ENCODE assay signal across 14 cellular contexts in the genomic region with DNA sequence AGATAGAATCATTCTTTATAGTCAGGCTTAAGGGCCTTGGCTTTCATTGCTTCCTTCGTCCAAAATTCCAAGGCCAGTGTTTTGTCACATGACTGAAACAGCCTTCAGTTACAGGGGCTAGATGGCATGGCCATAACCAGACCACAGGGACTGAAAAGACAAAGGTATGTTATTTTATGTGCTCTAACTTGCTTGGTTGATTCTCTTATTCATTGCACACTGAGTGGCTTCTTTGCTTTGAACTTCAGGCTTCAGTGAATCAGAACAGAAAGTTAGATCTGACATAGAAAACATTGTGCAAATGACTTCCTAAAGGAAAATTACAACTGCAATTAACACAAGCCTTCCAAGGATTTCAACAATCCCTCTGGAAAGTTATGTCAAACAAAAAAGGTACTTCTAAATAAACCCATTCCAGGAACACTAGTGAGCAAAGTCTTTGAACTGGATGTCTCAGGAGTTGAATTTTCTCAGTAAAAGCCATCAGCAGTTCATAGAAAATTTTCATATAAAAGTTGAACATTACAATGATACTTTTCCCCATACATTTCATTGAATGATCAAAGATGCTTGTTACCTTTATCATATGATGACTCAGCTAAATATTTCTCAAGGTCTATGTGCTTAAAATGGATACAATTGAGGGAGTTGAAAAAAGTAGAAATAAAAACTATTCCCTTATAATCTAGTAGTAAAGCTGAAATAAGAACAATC.
DNase-seq lines count a peak whose midpoint lies in the region; ATAC-seq and TF ChIP-seq lines count a peak whose summit lies in the region.
"Had no signal": no experiment of that assay in that cellular context is flagged by ENCODE, and none has a peak within 500 bp of the region (broad histone marks: within the 10 kb centered on the region; RNA-seq: fewer than 3 reads in every experiment).

No MANE protein-coding gene starts in this region.

- POLR2A ChIA-PET in PC-9 (lab: Charles Lee; ENCODE audit: unreplicated experiment) (no interaction called here), SK-N-SH (lab: Yijun Ruan, JAX) (no interaction called here)
- POLR2A ChIA-PET in CD4-positive, alpha-beta memory T cell (lab: Charles Lee; ENCODE audit: partially characterized antibody) = no interaction called here

- H2AFZ ChIP-seq in PC-9 = no peak overlapping the region
- no peak overlapping the region for H2AFZ ChIP-seq in SK-N-SH (ENCODE audit: low read depth)

- H3F3A ChIP-seq in PC-9 (ENCODE audit: insufficient read depth, low read depth) (no peaks in the 10 kb centered on the region), SK-N-SH (replicated peaks; ENCODE audit: insufficient read depth) (peaks cover 8% of the 10 kb centered on the region)

- H3K4me1 Mint-ChIP-seq in activated CD4-positive, alpha-beta T cell treated with anti-CD3 and anti-CD28 coated beads, Interleukin-2, amount 10 ng/mL, durations not matched to agents 24 days and 14 days = no peaks in the 10 kb centered on the region
- H3K4me1 Mint-ChIP-seq in stimulated activated naive B cell treated with anti-CD40 and anti-IgM and Interleukin-4, amounts not matched to agents 10 μg/mL and 1 μg/mL and 100 μg/mL, for 72 hours = peaks cover 11 to 18% of the 10 kb centered on the region in 2 donors
- no peaks in the 10 kb centered on the region for H3K4me1 Mint-ChIP-seq in CD4-positive, alpha-beta memory T cell

- TF ChIP-seq RAD21 in SK-N-SH (IDR thresholded peaks at IDR 0.05; ENCODE audit: low read length) = no peak

- H3K4me3 ChIP-seq in PC-9 = no peak overlapping the region
- no peak overlapping the region for H3K4me3 ChIP-seq in SK-N-SH (ENCODE audit: low read depth in 2 of 2, low read length in 1 of 2)
- H3K4me3 ChIP-seq in CD4-positive, alpha-beta memory T cell (ENCODE audit: low read length in 2 of 2) = no peak overlapping the region
- H3K4me3 ChIP-seq: MG63 had no signal

- H3K9me3 Mint-ChIP-seq in activated CD4-positive, alpha-beta T cell treated with anti-CD3 and anti-CD28 coated beads, Interleukin-2, amount 10 ng/mL, durations not matched to agents 24 days and 14 days = no peaks in the 10 kb centered on the region
- H3K9me3 Mint-ChIP-seq in stimulated activated naive B cell treated with anti-CD40 and anti-IgM and Interleukin-4, amounts not matched to agents 10 μg/mL and 1 μg/mL and 100 μg/mL, for 72 hours = no peaks in the 10 kb centered on the region
- H3K9me3 Mint-ChIP-seq in CD4-positive, alpha-beta memory T cell = peaks cover 0 to 5% (median 0%) of the 10 kb centered on the region in 8 donors

- H3K36me3 ChIP-seq in PC-9 (ENCODE audit: low read depth) = no peaks in the 10 kb centered on the region
- H3K36me3 ChIP-seq in SK-N-SH (replicated peaks in 1 of 2; ENCODE audit: control insufficient read depth in 1 of 2, insufficient read depth in 2 of 2, low read length in 1 of 2) = no peaks in the 10 kb centered on the region
- no peaks in the 10 kb centered on the region for H3K36me3 ChIP-seq in CD4-positive, alpha-beta memory T cell (ENCODE audit: insufficient read depth, low read length)
- H3K36me3 ChIP-seq: MG63 had no signal

- H3K27me3 Mint-ChIP-seq in activated CD4-positive, alpha-beta T cell treated with anti-CD3 and anti-CD28 coated beads, Interleukin-2, amount 10 ng/mL, durations not matched to agents 24 days and 14 days = no peaks in the 10 kb centered on the region
- H3K27me3 Mint-ChIP-seq in stimulated activated naive B cell treated with anti-CD40 and anti-IgM and Interleukin-4, amounts not matched to agents 10 μg/mL and 1 μg/mL and 100 μg/mL, for 72 hours = no peaks in the 10 kb centered on the region
- peaks cover 0 to 2% of the 10 kb centered on the region in 2 donors for H3K27me3 Mint-ChIP-seq in CD4-positive, alpha-beta memory T cell

- H3K4me1 ChIP-seq in PC-9 (replicated peaks; ENCODE audit: insufficient read depth) = no peaks in the 10 kb centered on the region
- peaks cover 0 to 6% of the 10 kb centered on the region in 2 experiments; a peak in 3 of 4 replicates for H3K4me1 ChIP-seq in SK-N-SH (ENCODE audit: control insufficient read depth in 1 of 2, insufficient read depth in 2 of 2, low read depth in 1 of 2, low read length in 1 of 2)
- H3K4me1 ChIP-seq in CD4-positive, alpha-beta memory T cell (ENCODE audit: insufficient read depth, low read length) = no peaks in the 10 kb centered on the region

- no peak overlapping the region for H3K4me2 ChIP-seq in PC-9
- H3K4me2 ChIP-seq in SK-N-SH = no peak overlapping the region

- H3K27me3 ChIP-seq in PC-9 (ENCODE audit: insufficient read depth, low read depth) = no peaks in the 10 kb centered on the region
- H3K27me3 ChIP-seq in SK-N-SH (ENCODE audit: insufficient read depth) = no peaks in the 10 kb centered on the region
- H3K27me3 ChIP-seq in CD4-positive, alpha-beta memory T cell (ENCODE audit: insufficient read depth, low read length) = no peaks in the 10 kb centered on the region
- H3K27me3 ChIP-seq: MG63 had no signal

- TF ChIP-seq CTCF in PC-9 (conservative IDR thresholded peaks at IDR 0.05) (no peak), SK-N-SH (IDR thresholded peaks at IDR 0.05) (no peak)

- peak; percentile 29 for DNase-seq in activated CD4-positive, alpha-beta T cell treated with anti-CD3 and anti-CD28 coated beads, Interleukin-2, amount 10 ng/mL, durations not matched to agents 24 days and 14 days
- DNase-seq in activated CD4-positive, alpha-beta T cell treated with anti-CD3 and anti-CD28 coated beads, Interleukin-2, amount 50 U/mL, for 4 hours = no peak
- DNase-seq in NAMALWA (ENCODE audit: low spot score) (peak; percentile 52), PC-9 (no peak), SK-N-SH (no peak)
- no peak for DNase-seq in stimulated activated naive B cell treated with anti-CD40 and anti-IgM and Interleukin-4, amounts not matched to agents 10 μg/mL and 1 μg/mL and 100 μg/mL, for 72 hours
- no peak for DNase-seq in CD4-positive, alpha-beta memory T cell
- DNase-seq: activated CD4-positive, alpha-beta T cell treated with anti-CD3 and anti-CD28 coated beads for 1 hour; activated T-cell treated with anti-CD3 and anti-CD28 coated beads, Interleukin-2, amount 50 U/mL, for 1 hour; MG63; NCI-H226 had no signal

- H3K27ac Mint-ChIP-seq in activated CD4-positive, alpha-beta T cell treated with anti-CD3 and anti-CD28 coated beads, Interleukin-2, amount 10 ng/mL, durations not matched to agents 24 days and 14 days = no peak overlapping the region
- peak overlapping the region; percentile 93 for H3K27ac Mint-ChIP-seq in stimulated activated naive B cell treated with anti-CD40 and anti-IgM and Interleukin-4, amounts not matched to agents 10 μg/mL and 1 μg/mL and 100 μg/mL, for 72 hours
- H3K27ac Mint-ChIP-seq in CD4-positive, alpha-beta memory T cell = no peak overlapping the region

- no peaks in the 10 kb centered on the region for H4K20me1 ChIP-seq in PC-9 (ENCODE audit: insufficient read depth)
- no peaks in the 10 kb centered on the region for H4K20me1 ChIP-seq in SK-N-SH (ENCODE audit: insufficient read depth)

- H3K9me3 ChIP-seq in PC-9 (ENCODE audit: insufficient read depth, low read depth) (no peaks in the 10 kb centered on the region), SK-N-SH (no peaks in the 10 kb centered on the region)
- H3K9me3 ChIP-seq in CD4-positive, alpha-beta memory T cell (ENCODE audit: control insufficient read depth in 1 of 2, low read length in 2 of 2) = no peaks in the 10 kb centered on the region
- H3K9me3 ChIP-seq: MG63 had no signal

- H3K27ac ChIP-seq in PC-9 (no peak overlapping the region), SK-N-SH (ENCODE audit: low read depth in 2 of 2, low read length in 1 of 2) (no peak overlapping the region)
- H3K27ac ChIP-seq in CD4-positive, alpha-beta memory T cell (ENCODE audit: low read depth, low read length) = no peak overlapping the region
- H3K27ac ChIP-seq: 22Rv1 had no signal

- TF ChIP-seq EP300 in SK-N-SH (IDR thresholded peaks at IDR 0.05; ENCODE audit: borderline replicate concordance in 1 of 2, low read depth in 1 of 2, low read length in 1 of 2) = no peak

- BruUV-seq in PC-9 (replicated peaks; lab: Mats Ljungman, UMichigan) = no TSS peak

- no peaks in the 10 kb centered on the region for H3K36me3 Mint-ChIP-seq in activated CD4-positive, alpha-beta T cell treated with anti-CD3 and anti-CD28 coated beads, Interleukin-2, amount 10 ng/mL, durations not matched to agents 24 days and 14 days (ENCODE audit: low read depth)
- no peaks in the 10 kb centered on the region for H3K36me3 Mint-ChIP-seq in stimulated activated naive B cell treated with anti-CD40 and anti-IgM and Interleukin-4, amounts not matched to agents 10 μg/mL and 1 μg/mL and 100 μg/mL, for 72 hours
- no peaks in the 10 kb centered on the region for H3K36me3 Mint-ChIP-seq in CD4-positive, alpha-beta memory T cell

- intact Hi-C loops in activated CD4-positive, alpha-beta T cell treated with anti-CD3 and anti-CD28 coated beads, Interleukin-2, amount 10 ng/mL, durations not matched to agents 24 days and 14 days (cut with micrococcal nuclease) = no loop called here
- intact Hi-C loops in PC-9 (cut with micrococcal nuclease; ENCODE audit: unreplicated experiment) = no loop called here
- intact Hi-C loops in CD4-positive, alpha-beta memory T cell (cut with micrococcal nuclease) = no loop called here

- H3K4me3 Mint-ChIP-seq in activated CD4-positive, alpha-beta T cell treated with anti-CD3 and anti-CD28 coated beads, Interleukin-2, amount 10 ng/mL, durations not matched to agents 24 days and 14 days = no peak overlapping the region
- peak overlapping the region; percentile 18 to 62 for H3K4me3 Mint-ChIP-seq in stimulated activated naive B cell treated with anti-CD40 and anti-IgM and Interleukin-4, amounts not matched to agents 10 μg/mL and 1 μg/mL and 100 μg/mL, for 72 hours
- no peak overlapping the region for H3K4me3 Mint-ChIP-seq in CD4-positive, alpha-beta memory T cell

- CTCF ChIA-PET in PC-9 (lab: Charles Lee) (no interaction called here), SK-N-SH (lab: Yijun Ruan, JAX) (no interaction called here)
- CTCF ChIA-PET in CD4-positive, alpha-beta memory T cell (lab: Charles Lee; ENCODE audit: partially characterized antibody) = no interaction called here

- peak; percentile 34 for ATAC-seq in HG02763 (IDR thresholded peaks at IDR 0.05; ENCODE audit: unreplicated experiment)
- peak; percentile 61 to 64 for ATAC-seq in stimulated activated naive B cell treated with anti-CD40 and anti-IgM and Interleukin-4, amounts not matched to agents 10 μg/mL and 1 μg/mL and 100 μg/mL, for 72 hours (replicated peaks)
- ATAC-seq: Panc1 had no signal

- no peak overlapping the region for H3K9ac ChIP-seq in SK-N-SH

- H3K79me2 ChIP-seq in PC-9 (ENCODE audit: low read depth) (no peaks in the 10 kb centered on the region), SK-N-SH (ENCODE audit: insufficient read depth) (no peaks in the 10 kb centered on the region)

- H3K9me2 ChIP-seq in PC-9 (ENCODE audit: insufficient read depth) (no peaks in the 10 kb centered on the region; the same call in 1 of the 2 replicates), SK-N-SH (no peaks in the 10 kb centered on the region)

- 70% methylated on average over 1 of the region's 1 CpG for WGBS in SK-N-SH (ENCODE audit: low lambda C conversion rate)

TF ChIP-seq in SK-N-SH, 30 proteins besides CTCF, POLR2A, EP300 and RAD21 (continues in another document):
- TF ChIP-seq MXI1 (IDR thresholded peaks at IDR 0.05; ENCODE audit: low read depth, low read length) (no peak), POLR2AphosphoS5 (IDR thresholded peaks at IDR 0.05; ENCODE audit: low read depth, low read length) (no peak), FOSL2 (IDR thresholded peaks at IDR 0.05; ENCODE audit: borderline replicate concordance, low read depth) (no peak), GABPA (IDR thresholded peaks at IDR 0.05; ENCODE audit: low read depth) (no peak)

Comparison
In these comparisons a context has a peak if more than half of its experiments do, and no peak if none do; other contexts are left out.
1. DNase-seq: peak in activated CD4-positive, alpha-beta T cell treated with anti-CD3 and anti-CD28 coated beads, Interleukin-2, amount 10 ng/mL, durations not matched to agents 24 days and 14 days (single experiment) and NAMALWA (single experiment); none in activated CD4-positive, alpha-beta T cell treated with anti-CD3 and anti-CD28 coated beads, Interleukin-2, amount 50 U/mL, for 4 hours (0 of 2), stimulated activated naive B cell treated with anti-CD40 and anti-IgM and Interleukin-4, amounts not matched to agents 10 μg/mL and 1 μg/mL and 100 μg/mL, for 72 hours (single experiment), PC-9 (0 of 2), SK-N-SH (single experiment) and CD4-positive, alpha-beta memory T cell (0 of 5).
2. H3K4me3 Mint-ChIP-seq: peak in stimulated activated naive B cell treated with anti-CD40 and anti-IgM and Interleukin-4, amounts not matched to agents 10 μg/mL and 1 μg/mL and 100 μg/mL, for 72 hours (2 of 2); none in activated CD4-positive, alpha-beta T cell treated with anti-CD3 and anti-CD28 coated beads, Interleukin-2, amount 10 ng/mL, durations not matched to agents 24 days and 14 days (single experiment) and CD4-positive, alpha-beta memory T cell (0 of 8).